Comparison of ENCODE assay signal across 2 cellular contexts in the genomic region with DNA sequence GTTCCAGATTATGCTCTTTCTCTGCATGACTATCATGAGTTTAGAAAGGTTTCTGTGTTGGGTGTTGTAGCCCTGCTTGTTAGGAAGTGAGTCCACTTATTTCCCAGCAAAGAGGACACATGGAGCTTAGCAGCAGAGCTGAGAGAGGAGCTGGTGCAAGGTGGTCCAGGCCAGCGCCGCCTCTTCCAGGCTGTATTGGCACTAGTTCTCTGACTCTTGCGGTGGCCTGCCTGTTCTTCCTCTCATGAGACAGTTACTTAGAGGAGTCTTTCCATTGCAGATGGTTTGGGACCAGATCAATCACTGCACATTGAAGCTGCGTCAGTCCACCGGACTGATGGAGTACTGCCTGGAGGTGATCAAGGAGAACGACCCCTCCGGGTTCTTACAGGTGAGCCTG.
A peak's percentile ranks its signal among the peaks of the same experiment; 100 is the strongest.
TF ChIP-seq lines count a peak whose summit lies in the region.

No MANE protein-coding gene starts in this region.

TF ChIP-seq in HEK293, 187 proteins besides CTCF, POLR2A, EP300 and RAD21:
- TF ChIP-seq, protein P1, sequence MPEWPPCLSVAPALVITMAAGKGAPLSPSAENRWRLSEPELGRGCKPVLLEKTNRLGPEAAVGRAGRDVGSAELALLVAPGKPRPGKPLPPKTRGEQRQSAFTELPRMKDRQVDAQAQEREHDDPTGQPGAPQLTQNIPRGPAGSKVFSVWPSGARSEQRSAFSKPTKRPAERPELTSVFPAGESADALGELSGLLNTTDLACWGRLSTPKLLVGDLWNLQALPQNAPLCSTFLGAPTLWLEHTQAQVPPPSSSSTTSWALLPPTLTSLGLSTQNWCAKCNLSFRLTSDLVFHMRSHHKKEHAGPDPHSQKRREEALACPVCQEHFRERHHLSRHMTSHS (tag by site-specific recombination; IDR thresholded peaks at IDR 0.05): no peak
- 0 out of 2 replicates have a peak, but pooled peaks have one; percentile 46 for TF ChIP-seq ZNF223 (tag by site-specific recombination; IDR thresholded peaks at IDR 0.05)
- no peak for TF ChIP-seq ZNF266 (tag by site-specific recombination; IDR thresholded peaks at IDR 0.05; ENCODE audit: low read depth)
- no peak for TF ChIP-seq ZNF629 (tag by site-specific recombination; IDR thresholded peaks at IDR 0.05)

TF ChIP-seq in K562, 482 proteins besides CTCF, POLR2A, EP300 and RAD21:
- TF ChIP-seq NCOA2 (IDR thresholded peaks at IDR 0.05; ENCODE audit: partially characterized antibody in 2 of 2) (no peak), ZNF384 (IDR thresholded peaks at IDR 0.05; ENCODE audit: low read depth, low read length) (no peak), NR2F6 (CRISPR knock-in tag; IDR thresholded peaks at IDR 0.05) (no peak), NCOA6 (IDR thresholded peaks at IDR 0.05) (no peak), PCBP1 (IDR thresholded peaks at IDR 0.05; ENCODE audit: low read depth, low read length, poor library complexity, severe bottlenecking) (no peak), ZNF583 (CRISPR knock-in tag; IDR thresholded peaks at IDR 0.05) (no peak), FUS (optimal IDR thresholded peaks at IDR 0.05; ENCODE audit: low read depth, low read length) (no peak), ZNF668 (CRISPR knock-in tag; IDR thresholded peaks at IDR 0.05) (no peak), ZNF75A (CRISPR knock-in tag; IDR thresholded peaks at IDR 0.05) (no peak), NONO (IDR thresholded peaks at IDR 0.05; ENCODE audit: low read depth in 2 of 2, low read length in 1 of 2) (no peak), NR2C2 (CRISPR knock-in tag; IDR thresholded peaks at IDR 0.05) (0 out of 2 replicates have a peak, but pooled peaks have one; percentile 60), NR2C2 (tag; IDR thresholded peaks at IDR 0.05) (no peak), HMGN3 (IDR thresholded peaks at IDR 0.05; ENCODE audit: borderline replicate concordance, extremely low read depth, insufficient read length, low read depth, low read length) (no peak), KAT7 (CRISPR knock-in tag; IDR thresholded peaks at IDR 0.05; ENCODE audit: borderline replicate concordance) (peak; percentile 89; the same call in 1 of the 2 replicates), ZNF766 (CRISPR knock-in tag; conservative IDR thresholded peaks at IDR 0.05) (no peak), ZNF140 (CRISPR knock-in tag; IDR thresholded peaks at IDR 0.05) (no peak), SMARCA5 (IDR thresholded peaks at IDR 0.05) (no peak), MED1 (CRISPR knock-in tag; IDR thresholded peaks at IDR 0.05; ENCODE audit: borderline replicate concordance) (no peak), ZNF764 (CRISPR knock-in tag; IDR thresholded peaks at IDR 0.05; ENCODE audit: low read depth) (no peak)
- TF ChIP-seq, protein P2, sequence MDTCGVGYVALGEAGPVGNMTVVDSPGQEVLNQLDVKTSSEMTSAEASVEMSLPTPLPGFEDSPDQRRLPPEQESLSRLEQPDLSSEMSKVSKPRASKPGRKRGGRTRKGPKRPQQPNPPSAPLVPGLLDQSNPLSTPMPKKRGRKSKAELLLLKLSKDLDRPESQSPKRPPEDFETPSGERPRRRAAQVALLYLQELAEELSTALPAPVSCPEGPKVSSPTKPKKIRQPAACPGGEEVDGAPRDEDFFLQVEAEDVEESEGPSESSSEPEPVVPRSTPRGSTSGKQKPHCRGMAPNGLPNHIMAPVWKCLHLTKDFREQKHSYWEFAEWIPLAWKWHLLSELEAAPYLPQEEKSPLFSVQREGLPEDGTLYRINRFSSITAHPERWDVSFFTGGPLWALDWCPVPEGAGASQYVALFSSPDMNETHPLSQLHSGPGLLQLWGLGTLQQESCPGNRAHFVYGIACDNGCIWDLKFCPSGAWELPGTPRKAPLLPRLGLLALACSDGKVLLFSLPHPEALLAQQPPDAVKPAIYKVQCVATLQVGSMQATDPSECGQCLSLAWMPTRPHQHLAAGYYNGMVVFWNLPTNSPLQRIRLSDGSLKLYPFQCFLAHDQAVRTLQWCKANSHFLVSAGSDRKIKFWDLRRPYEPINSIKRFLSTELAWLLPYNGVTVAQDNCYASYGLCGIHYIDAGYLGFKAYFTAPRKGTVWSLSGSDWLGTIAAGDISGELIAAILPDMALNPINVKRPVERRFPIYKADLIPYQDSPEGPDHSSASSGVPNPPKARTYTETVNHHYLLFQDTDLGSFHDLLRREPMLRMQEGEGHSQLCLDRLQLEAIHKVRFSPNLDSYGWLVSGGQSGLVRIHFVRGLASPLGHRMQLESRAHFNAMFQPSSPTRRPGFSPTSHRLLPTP (IDR thresholded peaks at IDR 0.05; ENCODE audit: borderline replicate concordance, extremely low read depth, insufficient read length): no peak
- TF ChIP-seq, protein P3, sequence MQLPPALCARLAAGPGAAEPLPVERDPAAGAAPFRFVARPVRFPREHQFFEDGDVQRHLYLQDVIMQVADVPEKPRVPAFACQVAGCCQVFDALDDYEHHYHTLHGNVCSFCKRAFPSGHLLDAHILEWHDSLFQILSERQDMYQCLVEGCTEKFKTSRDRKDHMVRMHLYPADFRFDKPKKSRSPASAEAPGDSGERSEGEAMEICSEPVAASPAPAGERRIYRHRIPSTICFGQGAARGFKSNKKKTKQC (CRISPR knock-in tag; IDR thresholded peaks at IDR 0.05): 0 out of 2 replicates have a peak, but pooled peaks have one; percentile 9
- TF ChIP-seq, protein P4, sequence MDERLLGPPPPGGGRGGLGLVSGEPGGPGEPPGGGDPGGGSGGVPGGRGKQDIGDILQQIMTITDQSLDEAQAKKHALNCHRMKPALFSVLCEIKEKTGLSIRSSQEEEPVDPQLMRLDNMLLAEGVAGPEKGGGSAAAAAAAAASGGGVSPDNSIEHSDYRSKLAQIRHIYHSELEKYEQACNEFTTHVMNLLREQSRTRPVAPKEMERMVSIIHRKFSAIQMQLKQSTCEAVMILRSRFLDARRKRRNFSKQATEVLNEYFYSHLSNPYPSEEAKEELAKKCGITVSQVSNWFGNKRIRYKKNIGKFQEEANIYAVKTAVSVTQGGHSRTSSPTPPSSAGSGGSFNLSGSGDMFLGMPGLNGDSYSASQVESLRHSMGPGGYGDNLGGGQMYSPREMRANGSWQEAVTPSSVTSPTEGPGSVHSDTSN (CRISPR knock-in tag; IDR thresholded peaks at IDR 0.05; ENCODE audit: low read depth): no peak
- TF ChIP-seq, protein P4 (tag; conservative IDR thresholded peaks at IDR 0.05; ENCODE audit: low read depth): no peak
- TF ChIP-seq, protein P5, sequence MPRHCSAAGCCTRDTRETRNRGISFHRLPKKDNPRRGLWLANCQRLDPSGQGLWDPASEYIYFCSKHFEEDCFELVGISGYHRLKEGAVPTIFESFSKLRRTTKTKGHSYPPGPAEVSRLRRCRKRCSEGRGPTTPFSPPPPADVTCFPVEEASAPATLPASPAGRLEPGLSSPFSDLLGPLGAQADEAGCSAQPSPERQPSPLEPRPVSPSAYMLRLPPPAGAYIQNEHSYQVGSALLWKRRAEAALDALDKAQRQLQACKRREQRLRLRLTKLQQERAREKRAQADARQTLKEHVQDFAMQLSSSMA (CRISPR knock-in tag; IDR thresholded peaks at IDR 0.05): no peak
- TF ChIP-seq, protein P6, sequence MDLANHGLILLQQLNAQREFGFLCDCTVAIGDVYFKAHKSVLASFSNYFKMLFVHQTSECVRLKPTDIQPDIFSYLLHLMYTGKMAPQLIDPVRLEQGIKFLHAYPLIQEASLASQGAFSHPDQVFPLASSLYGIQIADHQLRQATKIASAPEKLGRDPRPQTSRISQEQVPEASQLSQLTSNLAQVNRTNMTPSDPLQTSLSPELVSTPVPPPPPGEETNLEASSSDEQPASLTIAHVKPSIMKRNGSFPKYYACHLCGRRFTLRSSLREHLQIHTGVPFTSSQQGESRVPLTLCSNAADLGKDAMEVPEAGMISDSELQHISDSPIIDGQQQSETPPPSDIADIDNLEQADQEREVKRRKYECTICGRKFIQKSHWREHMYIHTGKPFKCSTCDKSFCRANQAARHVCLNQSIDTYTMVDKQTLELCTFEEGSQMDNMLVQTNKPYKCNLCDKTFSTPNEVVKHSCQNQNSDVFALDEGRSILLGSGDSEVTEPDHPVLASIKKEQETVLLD (IDR thresholded peaks at IDR 0.05): no peak
